Comparison of ENCODE assay signal across 1 cellular context in the genomic region with DNA sequence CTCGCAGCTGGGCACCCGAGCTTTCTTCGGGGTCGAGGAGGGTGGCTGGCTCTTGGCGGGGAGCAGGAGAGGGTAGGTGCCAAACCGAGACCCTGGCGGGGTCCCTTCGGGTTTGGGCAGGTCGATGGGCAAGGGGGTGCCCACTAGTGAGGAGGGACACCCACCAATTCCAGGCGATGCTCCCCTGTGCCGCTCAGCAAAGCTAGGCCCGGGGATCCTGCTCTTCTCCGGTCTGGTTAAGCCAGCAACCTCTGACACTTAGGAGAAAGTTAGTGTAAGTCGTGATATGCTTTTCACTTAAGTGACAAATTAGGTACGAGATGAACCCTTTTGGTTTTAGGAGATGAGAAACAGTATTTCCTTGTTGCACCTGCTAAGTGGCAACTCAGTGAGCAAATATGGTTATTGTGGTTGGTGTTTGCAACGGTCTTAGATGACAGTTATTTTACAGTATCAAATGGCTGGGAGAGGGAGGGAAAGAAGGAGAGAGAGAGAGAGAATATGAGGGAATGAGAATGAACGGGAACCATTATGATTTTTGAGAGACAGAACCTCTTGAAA.
TF ChIP-seq lines count a peak whose summit lies in the region.

No MANE protein-coding gene starts in this region.

TF ChIP-seq in SK-N-SH treated with all-trans-retinoic acid at 6 μM for 48 hours, 23 proteins besides CTCF, POLR2A, EP300 and RAD21 (continued from another document):
- TF ChIP-seq, protein P1, sequence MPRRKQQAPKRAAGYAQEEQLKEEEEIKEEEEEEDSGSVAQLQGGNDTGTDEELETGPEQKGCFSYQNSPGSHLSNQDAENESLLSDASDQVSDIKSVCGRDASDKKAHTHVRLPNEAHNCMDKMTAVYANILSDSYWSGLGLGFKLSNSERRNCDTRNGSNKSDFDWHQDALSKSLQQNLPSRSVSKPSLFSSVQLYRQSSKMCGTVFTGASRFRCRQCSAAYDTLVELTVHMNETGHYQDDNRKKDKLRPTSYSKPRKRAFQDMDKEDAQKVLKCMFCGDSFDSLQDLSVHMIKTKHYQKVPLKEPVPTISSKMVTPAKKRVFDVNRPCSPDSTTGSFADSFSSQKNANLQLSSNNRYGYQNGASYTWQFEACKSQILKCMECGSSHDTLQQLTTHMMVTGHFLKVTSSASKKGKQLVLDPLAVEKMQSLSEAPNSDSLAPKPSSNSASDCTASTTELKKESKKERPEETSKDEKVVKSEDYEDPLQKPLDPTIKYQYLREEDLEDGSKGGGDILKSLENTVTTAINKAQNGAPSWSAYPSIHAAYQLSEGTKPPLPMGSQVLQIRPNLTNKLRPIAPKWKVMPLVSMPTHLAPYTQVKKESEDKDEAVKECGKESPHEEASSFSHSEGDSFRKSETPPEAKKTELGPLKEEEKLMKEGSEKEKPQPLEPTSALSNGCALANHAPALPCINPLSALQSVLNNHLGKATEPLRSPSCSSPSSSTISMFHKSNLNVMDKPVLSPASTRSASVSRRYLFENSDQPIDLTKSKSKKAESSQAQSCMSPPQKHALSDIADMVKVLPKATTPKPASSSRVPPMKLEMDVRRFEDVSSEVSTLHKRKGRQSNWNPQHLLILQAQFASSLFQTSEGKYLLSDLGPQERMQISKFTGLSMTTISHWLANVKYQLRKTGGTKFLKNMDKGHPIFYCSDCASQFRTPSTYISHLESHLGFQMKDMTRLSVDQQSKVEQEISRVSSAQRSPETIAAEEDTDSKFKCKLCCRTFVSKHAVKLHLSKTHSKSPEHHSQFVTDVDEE (CRISPR knock-in tag; IDR thresholded peaks at IDR 0.05), result no peak
